Comparison of ENCODE assay signal across 20 cellular contexts in the genomic region with DNA sequence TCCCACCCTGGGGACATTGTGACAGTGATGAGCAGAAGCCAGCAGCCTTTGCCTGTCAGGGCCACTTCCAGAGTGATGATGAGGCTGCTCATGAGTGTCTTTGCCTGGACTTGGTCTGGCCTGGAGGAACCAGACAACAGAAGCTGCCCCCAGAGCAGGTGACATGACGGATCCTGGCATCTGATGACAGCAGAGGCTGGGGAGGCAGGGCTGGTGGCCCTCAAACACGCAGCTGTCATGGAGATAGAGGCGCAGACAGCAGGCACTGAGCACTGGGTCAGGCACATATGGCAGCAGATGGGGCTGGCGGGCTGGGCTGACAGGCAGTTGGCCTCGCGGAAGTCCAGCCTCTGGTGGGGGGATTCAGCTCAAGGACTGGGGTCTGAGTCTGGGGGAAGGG.
A peak's percentile ranks its signal among the peaks of the same experiment; 100 is the strongest.
DNase-seq lines count a peak whose midpoint lies in the region; ATAC-seq and TF ChIP-seq lines count a peak whose summit lies in the region.
"Had no signal": no experiment of that assay in that cellular context is flagged by ENCODE, and none has a peak within 500 bp of the region (broad histone marks: within the 10 kb centered on the region; RNA-seq: fewer than 3 reads in every experiment).

No MANE protein-coding gene starts in this region.

- DNase-seq in activated naive CD8-positive, alpha-beta T cell treated with anti-CD3 and anti-CD28 coated beads for 36 hours = no peak
- no peak for DNase-seq in activated naive CD8-positive, alpha-beta T cell treated with anti-CD3 and anti-CD28 coated beads, Interleukin-2, amount 50 U/mL, for 24 hours
- peak; percentile 60 for DNase-seq in NCI-H82 treated with DMSO at 0.1 percent for 48 hours (lab: John Stamatoyannopoulos, UW; ENCODE audit: unreplicated experiment)
- peak; percentile 31 for DNase-seq in myocyte (ENCODE audit: low read depth)
- DNase-seq in stomach = peak; percentile 13
- no peak for DNase-seq in GDM1 (lab: John Stamatoyannopoulos, UW)
- DNase-seq: Calu3; CD8-positive, alpha-beta T cell; DMS79 treated with DMSO at 0.1 percent for 48 hours; H7; IMR-90; NCI-H1417; NCI-H1930; NCI-H748 treated with DMSO at 0.1 percent for 48 hours; OCI-M1; SHP77 treated with DMSO at 0.1 percent for 48 hours had no signal

- no peak for TF ChIP-seq EP300 in stomach (IDR thresholded peaks at IDR 0.05)

- H3K27ac ChIP-seq in stomach = no peak overlapping the region
- H3K27ac ChIP-seq: BLaER1 had no signal

- H3K4me3 Mint-ChIP-seq in activated naive CD8-positive, alpha-beta T cell treated with anti-CD3 and anti-CD28 coated beads for 36 hours = no peak overlapping the region
- no peak overlapping the region for H3K4me3 Mint-ChIP-seq in activated naive CD8-positive, alpha-beta T cell treated with anti-CD3 and anti-CD28 coated beads, Interleukin-2, amount 50 U/mL, for 24 hours
- H3K4me3 Mint-ChIP-seq: CD8-positive, alpha-beta T cell had no signal

- H3K4me1 ChIP-seq in stomach = peaks cover 0 to 3% (median 0%) of the 10 kb centered on the region in 4 donors

- peaks cover 42% of the 10 kb centered on the region for H3K27me3 Mint-ChIP-seq in activated naive CD8-positive, alpha-beta T cell treated with anti-CD3 and anti-CD28 coated beads for 36 hours
- peaks cover 24% of the 10 kb centered on the region for H3K27me3 Mint-ChIP-seq in activated naive CD8-positive, alpha-beta T cell treated with anti-CD3 and anti-CD28 coated beads, Interleukin-2, amount 50 U/mL, for 24 hours

- H3K27me3 ChIP-seq in stomach = peaks cover 0 to 24% (median 4%) of the 10 kb centered on the region in 3 donors
- H3K27me3 ChIP-seq: BLaER1 had no signal

- H3K9me3 Mint-ChIP-seq in activated naive CD8-positive, alpha-beta T cell treated with anti-CD3 and anti-CD28 coated beads for 36 hours = no peaks in the 10 kb centered on the region
- H3K9me3 Mint-ChIP-seq in activated naive CD8-positive, alpha-beta T cell treated with anti-CD3 and anti-CD28 coated beads, Interleukin-2, amount 50 U/mL, for 24 hours = no peaks in the 10 kb centered on the region
- H3K9me3 Mint-ChIP-seq: CD8-positive, alpha-beta T cell had no signal

- no peaks in the 10 kb centered on the region for H3K36me3 ChIP-seq in stomach
- H3K36me3 ChIP-seq: BLaER1 had no signal

- H3K36me3 Mint-ChIP-seq in activated naive CD8-positive, alpha-beta T cell treated with anti-CD3 and anti-CD28 coated beads for 36 hours = no peaks in the 10 kb centered on the region
- no peaks in the 10 kb centered on the region for H3K36me3 Mint-ChIP-seq in activated naive CD8-positive, alpha-beta T cell treated with anti-CD3 and anti-CD28 coated beads, Interleukin-2, amount 50 U/mL, for 24 hours (ENCODE audit: low read depth)
- H3K36me3 Mint-ChIP-seq: CD8-positive, alpha-beta T cell had no signal

- H3K9me3 ChIP-seq in stomach = no peaks in the 10 kb centered on the region
- H3K9me3 ChIP-seq: BLaER1 had no signal

- H3K4me1 Mint-ChIP-seq in activated naive CD8-positive, alpha-beta T cell treated with anti-CD3 and anti-CD28 coated beads for 36 hours = peaks cover 10% of the 10 kb centered on the region
- H3K4me1 Mint-ChIP-seq in activated naive CD8-positive, alpha-beta T cell treated with anti-CD3 and anti-CD28 coated beads, Interleukin-2, amount 50 U/mL, for 24 hours = peaks cover 8% of the 10 kb centered on the region

- intact Hi-C loops in stomach (cut with DNase I; ENCODE audit: low total_unique reads) = no loop called here

- no peak for ATAC-seq in activated naive CD8-positive, alpha-beta T cell treated with anti-CD3 and anti-CD28 coated beads, Interleukin-2, amount 50 U/mL, for 24 hours
- no peak for ATAC-seq in activated CD4-positive, CD25-positive, alpha-beta regulatory T cell treated with anti-CD3 and anti-CD28 coated beads, Interleukin-2, amount 50 U/mL, for 24 hours
- no peak for ATAC-seq in HG03469 (IDR thresholded peaks at IDR 0.05; ENCODE audit: unreplicated experiment)
- ATAC-seq: CD8-positive, alpha-beta T cell; SK-N-SH treated with all-trans-retinoic acid at 6 μM for 48 hours had no signal

- TF ChIP-seq CTCF in stomach (IDR thresholded peaks at IDR 0.05) = no peak

- no peak for TF ChIP-seq POLR2A in stomach (IDR thresholded peaks at IDR 0.05)

- H3K27ac Mint-ChIP-seq in activated naive CD8-positive, alpha-beta T cell treated with anti-CD3 and anti-CD28 coated beads for 36 hours = peak overlapping the region; percentile 43
- no peak overlapping the region for H3K27ac Mint-ChIP-seq in activated naive CD8-positive, alpha-beta T cell treated with anti-CD3 and anti-CD28 coated beads, Interleukin-2, amount 50 U/mL, for 24 hours
- H3K27ac Mint-ChIP-seq: CD8-positive, alpha-beta T cell had no signal

- WGBS in stomach, 5 donors = 92 to 96% (median 93%) methylated on average over 6 of the region's 6 CpGs

- H3K4me3 ChIP-seq in stomach = no peak overlapping the region
- H3K4me3 ChIP-seq: BLaER1 had no signal

Comparison
In these comparisons a context has a peak if more than half of its experiments do, and no peak if none do; other contexts are left out.
1. DNase-seq: peak in NCI-H82 treated with DMSO at 0.1 percent for 48 hours (single experiment), myocyte (single experiment) and stomach (single experiment); none in activated naive CD8-positive, alpha-beta T cell treated with anti-CD3 and anti-CD28 coated beads for 36 hours (single experiment), activated naive CD8-positive, alpha-beta T cell treated with anti-CD3 and anti-CD28 coated beads, Interleukin-2, amount 50 U/mL, for 24 hours (single experiment) and GDM1 (single experiment).